Comparison of ENCODE assay signal across 1 cellular context in genomic region chr4:10613926-10614478, GRCh38.
TF ChIP-seq lines count a peak whose summit lies in the region.

No MANE protein-coding gene starts in this region.

TF ChIP-seq in IMR-90, 13 proteins besides CTCF, POLR2A, EP300 and RAD21 (continued from another document):
- TF ChIP-seq USF2 (IDR thresholded peaks at IDR 0.05; ENCODE audit: low read depth, low read length) (no peak), MXI1 (IDR thresholded peaks at IDR 0.05; ENCODE audit: borderline replicate concordance, low read depth, low read length) (no peak), NFE2L2 (IDR thresholded peaks at IDR 0.05; ENCODE audit: low read depth, low read length) (no peak), BHLHE40 (IDR thresholded peaks at IDR 0.05; ENCODE audit: low read depth, low read length) (no peak), CHD1 (IDR thresholded peaks at IDR 0.05; ENCODE audit: low read depth, low read length) (no peak), RCOR1 (IDR thresholded peaks at IDR 0.05; ENCODE audit: insufficient replicate concordance, low read length) (no peak), MAZ (IDR thresholded peaks at IDR 0.05; ENCODE audit: borderline replicate concordance, low read depth, low read length) (no peak), SMC3 (IDR thresholded peaks at IDR 0.05; ENCODE audit: low read depth, low read length) (no peak)
